In the genomic region with DNA sequence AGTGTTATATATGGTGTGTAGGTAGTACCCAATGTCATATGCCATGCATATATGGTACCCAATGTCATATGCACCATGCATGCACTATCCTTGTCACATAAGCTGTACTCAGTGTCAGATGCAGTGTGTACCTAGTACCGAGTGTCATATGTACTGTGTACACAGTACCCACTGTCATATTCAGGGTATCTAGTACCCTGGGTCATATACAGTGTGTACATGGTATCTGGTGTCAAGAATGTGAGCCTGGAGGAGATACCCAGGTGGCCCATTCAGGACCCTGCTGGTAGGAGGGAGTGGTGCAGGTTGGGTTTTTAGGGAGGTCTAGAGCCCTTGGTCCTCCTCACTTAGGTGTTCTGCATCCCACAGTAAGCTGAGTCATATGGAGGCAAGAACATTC, we compare ENCODE assay signal across 8 cellular contexts. TPM values are rescaled to one million over a fixed set of nuclear protein-coding genes. Genes with fewer than 3 reads are reported as not detected.
DNase-seq lines count a peak whose midpoint lies in the region; ATAC-seq and TF ChIP-seq lines count a peak whose summit lies in the region.

No MANE protein-coding gene starts in this region.

- H3K79me2 ChIP-seq in MM.1S (ENCODE audit: low read length): peaks cover 62% of the 10 kb centered on the region
- peaks cover 64% of the 10 kb centered on the region for H3K79me2 ChIP-seq in fibroblast of lung (ENCODE audit: control insufficient read depth, insufficient read depth, low read length)

- DNase-seq in AG04450 (ENCODE audit: low read depth, low spot score) (no peak), MM.1S (peak; percentile 37), fibroblast of lung (ENCODE audit: low read depth in 2 of 2) (peak; percentile 8 to 18), mucosa of descending colon (no peak)
- DNase-seq in activated CD8-positive, alpha-beta memory T cell treated with anti-CD3 and anti-CD28 coated beads, Interleukin-2, amount 10 ng/mL, durations not matched to agents 7 days and 5 days: peak; percentile 73
- DNase-seq in stimulated activated CD4-positive, alpha-beta T cell treated with anti-CD3 and anti-CD28 coated beads, Interleukin-15, amount 100 ng/mL, for 24 hours: peak; percentile 64

- no peaks in the 10 kb centered on the region for H3K36me3 ChIP-seq in MM.1S (replicated peaks; ENCODE audit: insufficient read depth, low read length)
- no peaks in the 10 kb centered on the region for H3K36me3 ChIP-seq in fibroblast of lung (ENCODE audit: control insufficient read depth, insufficient read depth, low read length)
- no peaks in the 10 kb centered on the region for H3K36me3 ChIP-seq in mucosa of descending colon (ENCODE audit: low read depth)

- H4K20me1 ChIP-seq in MM.1S (ENCODE audit: insufficient read depth, low read length) (peaks cover 6% of the 10 kb centered on the region; the same call in 1 of the 2 replicates), fibroblast of lung (ENCODE audit: control insufficient read depth, extremely low read depth, insufficient read depth, low read length) (peaks cover 5% of the 10 kb centered on the region)

- H2AFZ ChIP-seq in MM.1S (ENCODE audit: low read length) (no peak overlapping the region), fibroblast of lung (ENCODE audit: low read length) (no peak overlapping the region)

- no peaks in the 10 kb centered on the region for H3K9me3 Mint-ChIP-seq in activated CD8-positive, alpha-beta memory T cell treated with anti-CD3 and anti-CD28 coated beads, Interleukin-2, amount 10 ng/mL, durations not matched to agents 7 days and 5 days (ENCODE audit: low read depth)

- H3K9ac ChIP-seq in MM.1S (ENCODE audit: low read length) (no peak overlapping the region), fibroblast of lung (ENCODE audit: insufficient read depth, low read length) (no peak overlapping the region)

- CTCF ChIA-PET in AG04450 (lab: Charles Lee): interaction anchor here (0.9 kb wide), 1 partner anchor 10 kb away, joined by 3 read pairs; no protein-coding TSS in a partner anchor
- CTCF ChIA-PET in activated CD8-positive, alpha-beta memory T cell treated with anti-CD3 and anti-CD28 coated beads, Interleukin-2, amount 10 ng/mL, durations not matched to agents 7 days and 5 days (lab: Charles Lee): interaction anchor here (0.8 kb wide), 1 partner anchor 63 kb away, joined by 4 read pairs; no protein-coding TSS in a partner anchor

- peak overlapping the region; percentile 89 for H3K4me3 ChIP-seq in AG04450 (ENCODE audit: low read depth, low read length)
- H3K4me3 ChIP-seq in MM.1S (ENCODE audit: low read length): peak overlapping the region; percentile 68; the same call in 1 of the 2 replicates
- H3K4me3 ChIP-seq in fibroblast of lung (replicated peaks in 1 of 4; ENCODE audit: control extremely low read depth in 1 of 4, insufficient read depth in 1 of 4, low read depth in 3 of 4, low read length in 4 of 4): peak overlapping the region; percentile 85 to 95 (median 89)
- H3K4me3 ChIP-seq in mucosa of descending colon: no peak overlapping the region

- no peaks in the 10 kb centered on the region for H3K36me3 Mint-ChIP-seq in activated CD8-positive, alpha-beta memory T cell treated with anti-CD3 and anti-CD28 coated beads, Interleukin-2, amount 10 ng/mL, durations not matched to agents 7 days and 5 days

- POLR2A ChIA-PET in AG04450 (lab: Yijun Ruan, JAX): no interaction called here

- H3K4me1 ChIP-seq in MM.1S (ENCODE audit: low read length) (peaks cover 16% of the 10 kb centered on the region), fibroblast of lung (ENCODE audit: control insufficient read depth, extremely low read depth, insufficient read depth, low read length) (peaks cover 21% of the 10 kb centered on the region), mucosa of descending colon (ENCODE audit: low read depth) (peaks cover 16% of the 10 kb centered on the region)

- H3K4me1 Mint-ChIP-seq in activated CD8-positive, alpha-beta memory T cell treated with anti-CD3 and anti-CD28 coated beads, Interleukin-2, amount 10 ng/mL, durations not matched to agents 7 days and 5 days: peaks cover 33% of the 10 kb centered on the region

- TF ChIP-seq CTCF in AG04450 (IDR thresholded peaks at IDR 0.05; ENCODE audit: low read depth, low read length): peak; percentile 57
- TF ChIP-seq CTCF in MM.1S (IDR thresholded peaks at IDR 0.05; ENCODE audit: low read length): peak; percentile 45
- peak; percentile 27 to 51 for TF ChIP-seq CTCF in fibroblast of lung (conservative IDR thresholded peaks at IDR 0.05 in 1 of 2, IDR thresholded peaks at IDR 0.05 in 1 of 2; ENCODE audit: low read depth in 1 of 2, low read length in 2 of 2)
- TF ChIP-seq CTCF in mucosa of descending colon (IDR thresholded peaks at IDR 0.05): no peak

- H3K27me3 ChIP-seq in AG04450 (ENCODE audit: control insufficient read depth, insufficient read depth, low read length) (no peaks in the 10 kb centered on the region), MM.1S (replicated peaks; ENCODE audit: insufficient read depth, low read length) (no peaks in the 10 kb centered on the region), fibroblast of lung (ENCODE audit: control insufficient read depth, insufficient read depth, low read length) (no peaks in the 10 kb centered on the region)

- peaks cover 7% of the 10 kb centered on the region; the same call in 1 of the 2 replicates for H3F3A ChIP-seq in MM.1S (ENCODE audit: insufficient read depth, low read length)

- no peak overlapping the region for H3K27ac Mint-ChIP-seq in activated CD8-positive, alpha-beta memory T cell treated with anti-CD3 and anti-CD28 coated beads, Interleukin-2, amount 10 ng/mL, durations not matched to agents 7 days and 5 days

- H3K27me3 Mint-ChIP-seq in activated CD8-positive, alpha-beta memory T cell treated with anti-CD3 and anti-CD28 coated beads, Interleukin-2, amount 10 ng/mL, durations not matched to agents 7 days and 5 days: no peaks in the 10 kb centered on the region

- H3K9me3 ChIP-seq in AG04450 (ENCODE audit: control insufficient read depth, insufficient read depth, low read length) (no peaks in the 10 kb centered on the region; the same call in 1 of the 2 replicates), MM.1S (replicated peaks; ENCODE audit: insufficient read depth, low read length) (no peaks in the 10 kb centered on the region), fibroblast of lung (ENCODE audit: control insufficient read depth, insufficient read depth, low read depth, low read length) (no peaks in the 10 kb centered on the region), mucosa of descending colon (no peaks in the 10 kb centered on the region)

- ATAC-seq in GM18870 (IDR thresholded peaks at IDR 0.05; ENCODE audit: unreplicated experiment) (peak; percentile 32), mucosa of descending colon (no peak), HG02840 (IDR thresholded peaks at IDR 0.05; ENCODE audit: low FRiP score, unreplicated experiment) (no peak)
- peak; percentile 27 for ATAC-seq in activated CD8-positive, alpha-beta memory T cell treated with anti-CD3 and anti-CD28 coated beads, Interleukin-2, amount 10 ng/mL, durations not matched to agents 7 days and 5 days

- peak overlapping the region; percentile 95 for H3K4me2 ChIP-seq in MM.1S (ENCODE audit: low read depth, low read length)
- peak overlapping the region; percentile 99 for H3K4me2 ChIP-seq in fibroblast of lung (ENCODE audit: extremely low read depth, insufficient read depth, low read length)

- H3K27ac ChIP-seq in AG04450 (ENCODE audit: low read depth, low read length) (no peak overlapping the region), MM.1S (ENCODE audit: low read length) (no peak overlapping the region), fibroblast of lung (ENCODE audit: insufficient read depth, low read length) (no peak overlapping the region)

- H3K9me2 ChIP-seq in MM.1S (replicated peaks; ENCODE audit: insufficient read depth, low read length): no peaks in the 10 kb centered on the region

- H3K4me3 Mint-ChIP-seq in activated CD8-positive, alpha-beta memory T cell treated with anti-CD3 and anti-CD28 coated beads, Interleukin-2, amount 10 ng/mL, durations not matched to agents 7 days and 5 days: peak overlapping the region; percentile 90

- intact Hi-C loops in mucosa of descending colon (cut with DNase I, micrococcal nuclease): no loop called here

RNA-seq across cellular contexts. Expression of a gene that starts 1.8 kb away (rescaled TPM):
- 58.7 and 76.0 TPM in 2 replicates for polyA plus RNA-seq in AG04450 (2011; rRNA removed)
- 33.2 and 46.7 TPM in 2 replicates for polyA minus RNA-seq in AG04450 (2011; rRNA and poly(A)+ RNA removed)
- 10 to 100 TPM; 31.8 to 37.6 TPM for total RNA-seq in activated CD8-positive, alpha-beta memory T cell treated with anti-CD3 and anti-CD28 coated beads, Interleukin-2, amount 10 ng/mL, durations not matched to agents 7 days and 5 days
- total RNA-seq in fibroblast of lung: 57.0 and 57.5 TPM in 2 replicates
- polyA plus RNA-seq in fibroblast of lung: 60.6 and 68.4 TPM in 2 replicates
- 40.7 and 47.9 TPM in 2 replicates for polyA plus RNA-seq in fibroblast of lung (2012)
- polyA minus RNA-seq in fibroblast of lung (ENCODE audit: low replicate concordance): 7.1 and 11.3 TPM in 2 replicates
- total RNA-seq in mucosa of descending colon: 100 to 1,000 TPM in 1 of 3 donors, 10 to 100 TPM in 2; 34.5 to 131 (median 37.6) TPM

Comparison
In these comparisons a context has a peak if more than half of its experiments do, and no peak if none do; other contexts are left out.
1. DNase-seq: peak in MM.1S (single experiment), activated CD8-positive, alpha-beta memory T cell treated with anti-CD3 and anti-CD28 coated beads, Interleukin-2, amount 10 ng/mL, durations not matched to agents 7 days and 5 days (single experiment), fibroblast of lung (2 of 2) and stimulated activated CD4-positive, alpha-beta T cell treated with anti-CD3 and anti-CD28 coated beads, Interleukin-15, amount 100 ng/mL, for 24 hours (single experiment); none in AG04450 (single experiment) and mucosa of descending colon (0 of 3).
2. ATAC-seq: peak in GM18870 (single experiment) and activated CD8-positive, alpha-beta memory T cell treated with anti-CD3 and anti-CD28 coated beads, Interleukin-2, amount 10 ng/mL, durations not matched to agents 7 days and 5 days (single experiment); none in mucosa of descending colon (single experiment) and HG02840 (single experiment).